In the genomic region with DNA sequence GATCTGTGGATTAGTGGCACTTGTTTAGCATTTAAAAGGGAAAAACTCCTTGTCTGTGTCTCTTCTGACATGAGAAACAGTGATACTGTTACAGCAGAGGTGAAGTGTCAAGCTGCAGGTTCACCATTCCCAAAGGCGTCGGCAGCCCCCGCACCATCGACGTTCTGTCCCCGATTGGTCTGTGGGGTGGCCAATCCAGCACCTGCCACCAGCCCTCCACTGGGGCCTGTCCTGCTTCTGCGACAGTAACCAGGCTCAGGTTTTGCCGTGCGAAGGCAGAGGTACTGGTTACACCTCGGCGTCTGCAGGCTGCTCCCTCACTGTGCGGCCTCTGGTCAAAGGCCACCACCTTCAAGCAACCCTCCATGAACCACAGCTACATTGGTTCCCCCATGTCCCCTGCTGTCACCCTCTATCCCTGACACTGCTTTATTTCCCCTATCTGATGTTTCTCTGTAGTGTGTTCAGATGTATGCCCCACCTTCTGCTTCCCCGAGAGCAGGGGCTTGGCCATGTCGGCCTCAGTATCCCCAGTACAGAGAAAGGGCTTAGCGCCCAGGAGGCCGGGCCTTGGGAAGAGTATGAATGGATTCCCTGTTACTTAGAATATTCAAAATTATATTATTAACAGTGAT, we compare ENCODE assay signal across 1 cellular context.
TF ChIP-seq lines count a peak whose summit lies in the region.

No MANE protein-coding gene starts in this region.

TF ChIP-seq in K562, 482 proteins besides CTCF, POLR2A, EP300 and RAD21:
- TF ChIP-seq POLR2G (IDR thresholded peaks at IDR 0.05; ENCODE audit: low read depth, low read length) (peak; percentile 36; the same call in 1 of the 2 replicates), STAG1 (CRISPR knock-in tag; IDR thresholded peaks at IDR 0.05; ENCODE audit: borderline replicate concordance) (no peak)
